Comparison of ENCODE assay signal across 1 cellular context in genomic region chr9:131239307-131239975, GRCh38.
TF ChIP-seq lines count a peak whose summit lies in the region.

No MANE protein-coding gene starts in this region.

TF ChIP-seq in A549, 52 proteins besides CTCF, POLR2A, EP300 and RAD21 (continued from another document):
- no peak for TF ChIP-seq HMGXB4 (CRISPR knock-in tag; IDR thresholded peaks at IDR 0.05; ENCODE audit: borderline replicate concordance)
- no peak for TF ChIP-seq USF2 (IDR thresholded peaks at IDR 0.05)
- TF ChIP-seq ESRRA (IDR thresholded peaks at IDR 0.05; ENCODE audit: borderline replicate concordance, low read length): no peak
- TF ChIP-seq MAZ (IDR thresholded peaks at IDR 0.05; ENCODE audit: borderline replicate concordance, low read depth, low read length): no peak
- TF ChIP-seq POLR2AphosphoS2 (conservative IDR thresholded peaks at IDR 0.05; ENCODE audit: low read length): no peak
- TF ChIP-seq ZSCAN20 (CRISPR knock-in tag; IDR thresholded peaks at IDR 0.05): no peak
- TF ChIP-seq RFX5 (IDR thresholded peaks at IDR 0.05): no peak
- TF ChIP-seq HOXA7 (CRISPR knock-in tag; IDR thresholded peaks at IDR 0.05): no peak
- no peak for TF ChIP-seq SMC3 (IDR thresholded peaks at IDR 0.05)
- TF ChIP-seq NR3C1 (IDR thresholded peaks at IDR 0.05): no peak
- TF ChIP-seq HOXB5 (CRISPR knock-in tag; IDR thresholded peaks at IDR 0.05): no peak
